ENCODE assay signal across 8 cellular contexts in the genomic region with DNA sequence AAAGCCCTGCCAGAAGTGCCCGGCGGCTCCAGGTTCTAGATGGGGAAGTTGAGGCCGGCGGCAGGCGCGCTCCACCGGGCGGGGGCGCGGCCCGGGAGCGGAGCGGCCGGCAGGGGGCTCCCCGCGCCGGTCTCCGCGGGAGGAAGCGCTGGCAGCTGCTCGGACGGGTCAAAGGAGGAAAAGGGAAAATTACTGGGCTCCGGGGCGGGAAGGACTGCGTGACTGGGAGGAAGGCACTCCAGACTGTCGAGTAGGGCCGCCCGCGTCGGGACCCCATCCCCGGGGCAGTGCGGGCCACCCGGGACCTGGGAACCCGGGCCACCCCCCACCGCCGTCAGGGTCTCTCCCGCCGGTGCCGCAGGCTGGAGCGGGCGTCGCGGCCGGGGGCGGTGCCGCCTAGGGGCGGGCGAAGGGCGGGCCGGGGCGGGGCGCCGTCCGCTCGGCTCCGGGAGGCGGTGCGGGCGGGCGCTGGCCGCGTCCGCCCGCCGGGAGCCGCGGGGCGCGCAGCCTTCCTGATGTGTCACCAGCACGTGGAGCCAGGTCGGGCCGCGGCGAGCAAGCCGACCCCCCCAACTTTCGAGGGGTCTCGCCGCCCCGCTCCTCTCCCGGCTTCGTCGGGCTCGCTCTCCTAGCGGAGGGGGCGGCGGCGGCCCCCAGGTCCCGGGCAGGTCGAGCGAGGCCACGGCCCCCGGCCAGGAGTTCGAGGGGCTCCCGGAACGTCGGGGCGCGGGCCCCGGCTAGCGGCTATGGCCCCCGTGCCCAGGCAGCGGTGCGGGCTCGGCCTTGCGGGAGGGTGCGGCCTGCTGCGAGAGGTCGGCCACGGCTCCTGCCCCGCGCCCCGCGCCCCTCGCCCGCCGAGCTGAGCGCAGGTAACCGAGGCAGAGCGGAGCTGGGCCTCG.
DNase-seq lines count a peak whose midpoint lies in the region; ATAC-seq lines count a peak whose summit lies in the region.

No MANE protein-coding gene starts in this region.

- DNase-seq in DMS153 (lab: John Stamatoyannopoulos, UW) (peak; percentile 36), HCEC 1CT (peak; percentile 84), NCI-H2196 treated with DMSO at 0.1 percent for 48 hours (lab: John Stamatoyannopoulos, UW; ENCODE audit: unreplicated experiment) (peak; percentile 27)
- DNase-seq in activated CD4-positive, alpha-beta T cell treated with anti-CD3 and anti-CD28 coated beads for 4 hours = peak; percentile 57 to 65
- peak; percentile 8 to 42 for DNase-seq in stimulated activated CD4-positive, alpha-beta T cell treated with anti-CD3 and anti-CD28 coated beads, Interleukin-15, amount 100 ng/mL, for 48 hours (ENCODE audit: low read depth in 2 of 2)

- no peaks in the 10 kb centered on the region for H3K27me3 ChIP-seq in layer of hippocampus (ENCODE audit: control insufficient read depth, insufficient read depth, low read length)

- no peak for ATAC-seq in GM18861 (IDR thresholded peaks at IDR 0.05; ENCODE audit: unreplicated experiment)

- peak overlapping the region; percentile 54 for H3K27ac ChIP-seq in cingulate gyrus (ENCODE audit: low read depth, low read length)
- H3K27ac ChIP-seq in layer of hippocampus (ENCODE audit: low read depth, low read length) = peak overlapping the region; percentile 80

Comparison
In these comparisons a context has a peak if more than half of its experiments do, and no peak if none do; other contexts are left out.
1. DNase-seq: peak in every context shown above with its lines; median percentile 84 in HCEC 1CT; 61 in activated CD4-positive, alpha-beta T cell treated with anti-CD3 and anti-CD28 coated beads for 4 hours; 36 in DMS153; 27 in NCI-H2196 treated with DMSO at 0.1 percent for 48 hours; 25 in stimulated activated CD4-positive, alpha-beta T cell treated with anti-CD3 and anti-CD28 coated beads, Interleukin-15, amount 100 ng/mL, for 48 hours.